Comparison of ENCODE assay signal across 8 cellular contexts in the genomic region with DNA sequence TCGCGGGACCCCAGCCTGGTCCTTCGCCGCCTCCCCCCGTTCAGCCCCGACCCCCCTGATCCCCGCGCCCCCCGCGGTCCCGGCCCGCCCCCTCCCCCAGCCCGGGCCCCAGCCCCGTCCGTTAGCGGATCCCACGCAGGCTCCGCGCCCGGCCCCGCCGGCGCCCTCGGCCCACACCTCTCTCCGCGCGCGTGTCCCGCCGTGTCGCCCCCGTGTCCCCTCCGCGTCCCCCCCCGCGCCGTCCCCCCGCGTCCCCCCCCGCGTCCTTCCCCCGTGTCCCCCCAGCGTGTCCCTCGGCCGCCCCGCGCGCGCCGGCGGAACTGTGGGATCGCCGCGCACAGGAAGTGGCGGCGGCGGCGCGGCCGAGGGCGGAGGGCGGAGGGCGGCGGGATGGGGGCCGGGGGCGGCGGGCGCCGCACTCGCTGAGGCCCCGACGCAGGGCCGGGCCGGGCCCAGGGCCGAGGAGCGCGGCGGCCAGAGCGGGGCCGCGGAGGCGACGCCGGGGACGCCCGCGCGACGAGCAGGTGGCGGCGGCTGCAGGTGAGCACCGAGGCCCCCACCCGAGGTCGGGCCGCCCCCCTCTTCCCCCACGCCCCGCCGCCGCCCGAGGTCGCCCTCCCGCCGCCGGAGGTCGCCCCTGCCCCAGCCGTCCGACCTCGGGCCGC. TPM values are rescaled to one million over a fixed set of nuclear protein-coding genes. Genes with fewer than 3 reads are reported as not detected.
DNase-seq lines count a peak whose midpoint lies in the region; ATAC-seq and TF ChIP-seq lines count a peak whose summit lies in the region.

A gene with protein sequence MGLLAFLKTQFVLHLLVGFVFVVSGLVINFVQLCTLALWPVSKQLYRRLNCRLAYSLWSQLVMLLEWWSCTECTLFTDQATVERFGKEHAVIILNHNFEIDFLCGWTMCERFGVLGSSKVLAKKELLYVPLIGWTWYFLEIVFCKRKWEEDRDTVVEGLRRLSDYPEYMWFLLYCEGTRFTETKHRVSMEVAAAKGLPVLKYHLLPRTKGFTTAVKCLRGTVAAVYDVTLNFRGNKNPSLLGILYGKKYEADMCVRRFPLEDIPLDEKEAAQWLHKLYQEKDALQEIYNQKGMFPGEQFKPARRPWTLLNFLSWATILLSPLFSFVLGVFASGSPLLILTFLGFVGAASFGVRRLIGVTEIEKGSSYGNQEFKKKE (plus strand): TSS at position 418 of the 665 bp plus-strand sequence. CDS start 94,459 bp downstream, outside the sequence.

- peaks cover 30% of the 10 kb centered on the region for H3K36me3 Mint-ChIP-seq in activated CD8-positive, alpha-beta memory T cell treated with anti-CD3 and anti-CD28 coated beads, Interleukin-2, amount 10 ng/mL, durations not matched to agents 7 days and 5 days
- H3K36me3 Mint-ChIP-seq in naive B cell = no peaks in the 10 kb centered on the region
- H3K36me3 Mint-ChIP-seq in type B pancreatic cell = peaks cover 9% of the 10 kb centered on the region

- H3K27ac ChIP-seq in HUES64 (ENCODE audit: low read depth, low read length) = no peak within 1 kb of the TSS

- H3K4me3 ChIP-seq in GM06990 (replicated peaks; ENCODE audit: low read depth, low read length) = peak within 1 kb of the TSS; percentile 78
- peak within 1 kb of the TSS; percentile 60 for H3K4me3 ChIP-seq in HUES64 (ENCODE audit: low read length)

- CTCF ChIA-PET in activated CD8-positive, alpha-beta memory T cell treated with anti-CD3 and anti-CD28 coated beads, Interleukin-2, amount 10 ng/mL, durations not matched to agents 7 days and 5 days (lab: Charles Lee) = interaction anchor here (1.0 kb wide), 1 partner anchor 74 kb away, joined by 3 read pairs; no protein-coding TSS in a partner anchor

- TF ChIP-seq CTCF in GM06990 (IDR thresholded peaks at IDR 0.05; ENCODE audit: insufficient read depth, low read length, poor library complexity, severe bottlenecking) (no peak), type B pancreatic cell (conservative IDR thresholded peaks at IDR 0.05) (no peak)

- H3K27ac Mint-ChIP-seq in activated CD8-positive, alpha-beta memory T cell treated with anti-CD3 and anti-CD28 coated beads, Interleukin-2, amount 10 ng/mL, durations not matched to agents 7 days and 5 days = peak within 1 kb of the TSS; percentile 91
- H3K27ac Mint-ChIP-seq in naive B cell (peak within 1 kb of the TSS in 5 of 6 donors; percentile 56 to 91 (median 86)), type B pancreatic cell (peak within 1 kb of the TSS; percentile 92)

- H3K36me3 ChIP-seq in GM06990 (ENCODE audit: control insufficient read depth, insufficient read depth, low read length) (peaks cover 8% of the 10 kb centered on the region), HUES64 (ENCODE audit: insufficient read depth, low read length) (no peaks in the 10 kb centered on the region)

- no peaks in the 10 kb centered on the region for H3K9me3 ChIP-seq in HUES64 (ENCODE audit: insufficient read depth, low read depth, low read length)

- H3K4me3 Mint-ChIP-seq in activated CD8-positive, alpha-beta memory T cell treated with anti-CD3 and anti-CD28 coated beads, Interleukin-2, amount 10 ng/mL, durations not matched to agents 7 days and 5 days = peak within 1 kb of the TSS; percentile 87
- H3K4me3 Mint-ChIP-seq in naive B cell (peak within 1 kb of the TSS; percentile 78 to 99 (median 88)), type B pancreatic cell (peak within 1 kb of the TSS; percentile 89)

- no peak within 1 kb of the TSS for H3K9ac ChIP-seq in HUES64 (ENCODE audit: low read depth, low read length)

- H3K4me1 Mint-ChIP-seq in activated CD8-positive, alpha-beta memory T cell treated with anti-CD3 and anti-CD28 coated beads, Interleukin-2, amount 10 ng/mL, durations not matched to agents 7 days and 5 days = peaks cover 31% of the 10 kb centered on the region
- H3K4me1 Mint-ChIP-seq in naive B cell (peaks cover 17 to 47% (median 40%) of the 10 kb centered on the region in 3 donors), type B pancreatic cell (ENCODE audit: unreplicated experiment) (peaks cover 34% of the 10 kb centered on the region)

- no peaks in the 10 kb centered on the region for H3K27me3 ChIP-seq in GM06990 (replicated peaks; ENCODE audit: control insufficient read depth, insufficient read depth, low read length)
- H3K27me3 ChIP-seq in HUES64 (ENCODE audit: insufficient read depth, low read length) = peaks cover 30% of the 10 kb centered on the region

- peaks cover 3% of the 10 kb centered on the region for H3K4me1 ChIP-seq in HUES64 (ENCODE audit: insufficient read depth, low read length)

- ATAC-seq in activated CD8-positive, alpha-beta memory T cell treated with anti-CD3 and anti-CD28 coated beads, Interleukin-2, amount 10 ng/mL, durations not matched to agents 7 days and 5 days = peak; percentile 21
- ATAC-seq in esophagus mucosa (no peak), naive B cell (ENCODE audit: low read depth in 2 of 2) (peak; percentile 38 to 44), HG03045 (IDR thresholded peaks at IDR 0.05; ENCODE audit: unreplicated experiment) (no peak), GM18867 (IDR thresholded peaks at IDR 0.05; ENCODE audit: unreplicated experiment) (no peak)

- DNase-seq in GM06990 (ENCODE audit: extremely low read depth, insufficient read length) (peak; percentile 39), naive B cell (peak; percentile 29), type B pancreatic cell (ENCODE audit: extremely low spot score, unreplicated experiment) (no peak)
- DNase-seq in activated CD8-positive, alpha-beta memory T cell treated with anti-CD3 and anti-CD28 coated beads, Interleukin-2, amount 10 ng/mL, durations not matched to agents 7 days and 5 days = no peak

- peaks cover 9% of the 10 kb centered on the region for H3K27me3 Mint-ChIP-seq in activated CD8-positive, alpha-beta memory T cell treated with anti-CD3 and anti-CD28 coated beads, Interleukin-2, amount 10 ng/mL, durations not matched to agents 7 days and 5 days
- H3K27me3 Mint-ChIP-seq in naive B cell (no peaks in the 10 kb centered on the region), type B pancreatic cell (peaks cover 2% of the 10 kb centered on the region)

- H3K9me3 Mint-ChIP-seq in activated CD8-positive, alpha-beta memory T cell treated with anti-CD3 and anti-CD28 coated beads, Interleukin-2, amount 10 ng/mL, durations not matched to agents 7 days and 5 days (ENCODE audit: low read depth) = no peaks in the 10 kb centered on the region
- H3K9me3 Mint-ChIP-seq in naive B cell = no peaks in the 10 kb centered on the region
- no peaks in the 10 kb centered on the region for H3K9me3 Mint-ChIP-seq in type B pancreatic cell

- under 1% methylated on average over 86 of the region's 109 CpGs for WGBS in HUES64

RNA-seq across cellular contexts. Expression of the gene that starts here (rescaled TPM):
- 2.5 TPM for polyA plus RNA-seq in HUES64 (2013, experiment 1 of 2)
- polyA plus RNA-seq in HUES64 (2013, experiment 2 of 2) = 5.1 TPM
- 100 to 1,000 TPM in 1 of 2 experiments, 10 to 100 TPM in 1; 94.3 to 101 TPM for total RNA-seq in activated CD8-positive, alpha-beta memory T cell treated with anti-CD3 and anti-CD28 coated beads, Interleukin-2, amount 10 ng/mL, durations not matched to agents 7 days and 5 days
- total RNA-seq in esophagus mucosa (49.1 TPM), type B pancreatic cell (ENCODE audit: low replicate concordance) (57.6 and 59.2 TPM in 2 replicates)
- polyA plus RNA-seq in naive B cell (ENCODE audit: low read depth in 6 of 6) = 10 to 100 TPM in 2 of 6 donors, 1 to 10 TPM in 4; 6.4 to 11.9 (median 8.1) TPM

Comparison
In these comparisons a context has a peak if more than half of its experiments do, and no peak if none do; other contexts are left out.
1. DNase-seq: peak in GM06990 (single experiment) and naive B cell (single experiment); none in activated CD8-positive, alpha-beta memory T cell treated with anti-CD3 and anti-CD28 coated beads, Interleukin-2, amount 10 ng/mL, durations not matched to agents 7 days and 5 days (single experiment) and type B pancreatic cell (single experiment).
2. ATAC-seq: peak in activated CD8-positive, alpha-beta memory T cell treated with anti-CD3 and anti-CD28 coated beads, Interleukin-2, amount 10 ng/mL, durations not matched to agents 7 days and 5 days (single experiment) and naive B cell (2 of 2); none in esophagus mucosa (single experiment), HG03045 (single experiment) and GM18867 (single experiment).
3. Peak in every context shown above with its lines, with median percentiles within 50 percentile points of each other: H3K27ac Mint-ChIP-seq and H3K4me3 Mint-ChIP-seq.